Comparison of ENCODE assay signal across 8 cellular contexts in the genomic region with DNA sequence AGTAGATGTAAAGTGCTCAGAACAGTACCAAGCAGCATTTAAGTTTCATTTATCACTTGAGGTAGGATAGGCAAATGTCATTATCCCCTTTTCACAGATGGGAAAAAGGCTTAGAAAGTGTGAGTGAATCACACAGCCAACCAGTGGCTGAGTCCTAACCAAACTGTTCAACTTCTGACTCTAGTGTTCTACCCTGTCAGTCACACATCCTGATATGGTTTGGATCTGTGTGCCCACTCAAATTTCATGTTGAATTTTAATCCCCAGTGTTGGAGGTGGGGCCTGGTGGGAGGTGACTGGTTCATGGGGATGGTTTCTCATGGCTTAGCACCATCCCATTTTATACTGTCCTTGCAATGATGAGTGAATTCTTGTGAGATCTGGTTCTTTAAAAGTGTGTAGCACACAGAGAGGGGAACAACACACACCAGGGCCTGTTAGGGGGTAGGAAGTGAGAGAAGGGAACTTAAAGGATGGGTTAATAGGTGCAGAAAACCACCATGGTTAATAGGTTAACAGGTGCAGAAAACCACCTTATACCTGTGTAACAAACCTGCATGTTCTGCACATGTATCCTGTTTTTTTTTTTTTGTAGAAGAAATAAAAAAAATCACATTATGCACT.
A peak's percentile ranks its signal among the peaks of the same experiment; 100 is the strongest.
DNase-seq lines count a peak whose midpoint lies in the region; ATAC-seq, FAIRE-seq and TF ChIP-seq lines count a peak whose summit lies in the region.

No MANE protein-coding gene starts in this region.

- H3K27me3 ChIP-seq in astrocyte (ENCODE audit: insufficient read depth, low read length), result no peaks in the 10 kb centered on the region

- H3K9ac ChIP-seq in astrocyte (ENCODE audit: low read length), result no peak overlapping the region

- no peaks in the 10 kb centered on the region for H3K79me2 ChIP-seq in astrocyte (ENCODE audit: insufficient read depth, low read length)

- peak overlapping the region; percentile 67 for H3K27ac Mint-ChIP-seq in astrocyte (ENCODE audit: unreplicated experiment)

- H3K27me3 Mint-ChIP-seq in astrocyte (ENCODE audit: low read depth, unreplicated experiment), result no peaks in the 10 kb centered on the region

- no peaks in the 10 kb centered on the region for H4K20me1 ChIP-seq in astrocyte (ENCODE audit: insufficient read depth, low read length)

- no peaks in the 10 kb centered on the region for H3K36me3 Mint-ChIP-seq in astrocyte (ENCODE audit: low read depth, unreplicated experiment)

- H3K4me3 Mint-ChIP-seq in astrocyte (ENCODE audit: unreplicated experiment), result no peak overlapping the region

- no peak for FAIRE-seq in astrocyte (lab: Jason Lieb, UNC)

- H2AFZ ChIP-seq in astrocyte (ENCODE audit: low read depth, low read length), result no peak overlapping the region

- no peaks in the 10 kb centered on the region for H3K9me3 ChIP-seq in astrocyte (ENCODE audit: insufficient read depth, low read depth, low read length)

- no peak for TF ChIP-seq CTCF in astrocyte (IDR thresholded peaks at IDR 0.05; ENCODE audit: insufficient read depth, low read depth, low read length)
- no peak for TF ChIP-seq CTCF in omental fat pad (IDR thresholded peaks at IDR 0.05)

- peaks cover 11% of the 10 kb centered on the region for H3K9me3 Mint-ChIP-seq in astrocyte (ENCODE audit: unreplicated experiment)

- H3K4me1 Mint-ChIP-seq in astrocyte (ENCODE audit: low read depth, unreplicated experiment), result peaks cover 15% of the 10 kb centered on the region

- no peak overlapping the region for H3K4me3 ChIP-seq in astrocyte (ENCODE audit: insufficient read depth, low read depth, low read length)

- H3K27ac ChIP-seq in astrocyte (ENCODE audit: low read depth, low read length), result no peak overlapping the region

- peaks cover 6% of the 10 kb centered on the region for H3K4me1 ChIP-seq in astrocyte (ENCODE audit: insufficient read depth, low read length)

- ATAC-seq in GM19395 (IDR thresholded peaks at IDR 0.05; ENCODE audit: unreplicated experiment), result peak; percentile 96
- ATAC-seq in HG03139 (IDR thresholded peaks at IDR 0.05; ENCODE audit: unreplicated experiment), result peak; percentile 91
- no peak for ATAC-seq in omental fat pad (ENCODE audit: low FRiP score)

- peak; percentile 32 for DNase-seq in Ammon's horn (ENCODE audit: low spot score)
- peak; percentile 43 for DNase-seq in astrocyte (ENCODE audit: low read depth)
- no peak for DNase-seq in omental fat pad (ENCODE audit: low spot score)
- no peak for DNase-seq in NCI-H2196 treated with DMSO at 0.1 percent for 48 hours (lab: John Stamatoyannopoulos, UW; ENCODE audit: unreplicated experiment)
- DNase-seq in NCI-H2029 treated with DMSO at 0.1 percent for 48 hours (lab: John Stamatoyannopoulos, UW), result no peak
- DNase-seq in DMS153 (lab: John Stamatoyannopoulos, UW), result no peak

- no peak overlapping the region for H3K4me2 ChIP-seq in astrocyte (ENCODE audit: low read length)

- H3K36me3 ChIP-seq in astrocyte (ENCODE audit: insufficient read depth, low read length), result no peaks in the 10 kb centered on the region

Comparison
In these comparisons a context has a peak if more than half of its experiments do, and no peak if none do; other contexts are left out.
1. DNase-seq: peak in Ammon's horn (single experiment) and astrocyte (single experiment); none in omental fat pad (single experiment), NCI-H2196 treated with DMSO at 0.1 percent for 48 hours (single experiment), NCI-H2029 treated with DMSO at 0.1 percent for 48 hours (single experiment) and DMS153 (single experiment).